In the genomic region with DNA sequence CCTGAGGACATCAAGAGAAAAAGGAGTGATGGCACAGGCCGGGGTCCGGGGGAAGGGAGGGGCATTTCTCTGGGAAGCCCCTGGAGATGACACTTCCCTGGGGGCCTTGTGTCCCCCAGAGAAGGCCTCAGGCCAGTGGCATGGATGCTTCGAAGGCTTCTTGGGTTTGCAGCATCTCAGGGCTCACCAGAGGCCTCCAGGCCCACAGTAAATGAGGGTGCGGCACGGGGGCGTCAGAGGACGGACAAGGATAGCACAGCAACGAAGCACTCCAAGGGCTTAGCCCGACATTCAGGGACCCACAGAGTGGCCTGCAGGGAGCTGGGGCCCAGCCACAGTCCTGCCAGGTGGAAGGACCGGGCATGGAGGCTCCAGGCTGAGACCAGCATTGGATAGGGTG, we compare ENCODE assay signal across 19 cellular contexts.
"Had no signal": no experiment of that assay in that cellular context is flagged by ENCODE, and none has a peak within 500 bp of the region (broad histone marks: within the 10 kb centered on the region; RNA-seq: fewer than 3 reads in every experiment).

No MANE protein-coding gene starts in this region.

- H3K4me3 ChIP-seq: coronary artery, dorsolateral prefrontal cortex, esophagus squamous epithelium, gastrocnemius medialis, heart right ventricle, left lung, lung, mucosa of descending colon had no signal

- H3K4me1 ChIP-seq: gastrocnemius medialis, heart right ventricle, left lung had no signal

- H3K27me3 ChIP-seq: gastrocnemius medialis had no signal

- H3K27ac ChIP-seq: coronary artery, esophagus squamous epithelium, gastrocnemius medialis, heart right ventricle, left lung had no signal

- DNase-seq: dermis blood vessel endothelial cell; dorsolateral prefrontal cortex; effector CD4-positive, alpha-beta T cell; effector memory CD4-positive, alpha-beta T cell; esophagus squamous epithelium; foreskin fibroblast; foreskin melanocyte; gastrocnemius medialis; glutamatergic neuron; heart right ventricle; hippocampal formation; left cardiac atrium; left lung; left ventricle myocardium superior; mammary epithelial cell; mesendoderm; mucosa of descending colon had no signal

- H3K9me3 ChIP-seq: esophagus squamous epithelium, gastrocnemius medialis, heart right ventricle, left lung, mucosa of descending colon had no signal

- H3K36me3 ChIP-seq: esophagus squamous epithelium, gastrocnemius medialis, heart right ventricle, left lung had no signal
